ENCODE assay signal across 28 cellular contexts in the genomic region with DNA sequence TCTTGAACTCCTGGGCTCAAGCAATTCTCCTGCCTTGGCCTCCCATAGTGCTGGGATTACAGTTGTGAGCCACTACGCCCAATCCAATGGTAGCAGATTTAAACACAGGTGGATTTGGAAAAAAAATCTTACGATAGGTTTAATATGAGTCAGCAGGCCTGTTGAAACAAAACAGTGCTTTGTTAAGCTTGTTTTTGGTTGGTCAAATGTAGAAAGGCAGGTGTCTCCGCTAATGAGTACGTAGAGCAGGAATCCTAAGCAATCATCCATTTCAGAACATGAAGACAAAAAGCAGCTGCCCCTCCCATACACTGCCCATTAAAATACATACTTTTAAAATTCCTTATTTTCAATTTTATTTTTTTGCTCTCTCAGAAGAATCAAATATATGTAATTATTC.
"Had no signal": no experiment of that assay in that cellular context is flagged by ENCODE, and none has a peak within 500 bp of the region (broad histone marks: within the 10 kb centered on the region; RNA-seq: fewer than 3 reads in every experiment).

No MANE protein-coding gene starts in this region.

- H3K4me3 ChIP-seq: gastroesophageal sphincter, hepatocyte, pancreas, prostate gland, sigmoid colon, testis, transverse colon had no signal

- H3K36me3 Mint-ChIP-seq: memory B cell had no signal

- H3K4me2 ChIP-seq: hepatocyte had no signal

- H3K9me3 Mint-ChIP-seq: activated T-cell treated with anti-CD3 and anti-CD28 coated beads, Interleukin-2, amount 50 U/mL, for 24 hours had no signal

- H3K27ac ChIP-seq: brain microvascular endothelial cell, gastroesophageal sphincter, hepatocyte, pancreas, prostate gland, sigmoid colon, testis, transverse colon had no signal

- H3K9me3 ChIP-seq: gastroesophageal sphincter, pancreas, prostate gland, sigmoid colon, testis, transverse colon had no signal

- H2AFZ ChIP-seq: hepatocyte had no signal

- DNase-seq: activated CD4-positive, alpha-beta T cell treated with anti-CD3 and anti-CD28 coated beads for 36 hours; activated CD4-positive, CD25-positive, alpha-beta regulatory T cell; activated CD8-positive, alpha-beta memory T cell treated with anti-CD3 and anti-CD28 coated beads for 24 hours; activated CD8-positive, alpha-beta memory T cell treated with anti-CD3 and anti-CD28 coated beads, Interleukin-2, amount 50 U/mL, for 4 hours; activated gamma-delta T cell treated with Interleukin-2 at 50 U/mL for 16 hours; activated naive CD4-positive, alpha-beta T cell treated with anti-CD3 and anti-CD28 coated beads, Interleukin-2, amount 50 U/mL, for 16 hours; activated T-cell treated with anti-CD3 and anti-CD28 coated beads, Interleukin-2, amount 50 U/mL, for 24 hours; amniotic stem cell; brain microvascular endothelial cell; central memory CD4-positive, alpha-beta T cell; endodermal cell; kidney; midbrain; naive thymus-derived CD4-positive, alpha-beta T cell; nucleus accumbens; pancreas; retina; sigmoid colon; small intestine; stimulated activated CD4-positive, alpha-beta T cell treated with anti-CD3 and anti-CD28 coated beads, Interleukin-2, amount 100 ng/mL, for 48 hours; stimulated activated naive CD8-positive, alpha-beta T cell treated with anti-CD3 and anti-CD28 coated beads, Interleukin-15, Interleukin-2, amounts not matched to agents 100 U/mL and 50 U/mL, for 24 hours; testis; transverse colon had no signal

- H3K36me3 ChIP-seq: brain microvascular endothelial cell, gastroesophageal sphincter, pancreas, prostate gland, sigmoid colon, transverse colon had no signal

- H3K4me3 Mint-ChIP-seq: activated CD4-positive, alpha-beta T cell treated with anti-CD3 and anti-CD28 coated beads for 36 hours; activated T-cell treated with anti-CD3 and anti-CD28 coated beads, Interleukin-2, amount 50 U/mL, for 24 hours; endodermal cell; memory B cell had no signal

- FAIRE-seq: astrocyte, kidney, pancreas, small intestine had no signal

- H3K27ac Mint-ChIP-seq: activated CD4-positive, alpha-beta T cell treated with anti-CD3 and anti-CD28 coated beads for 36 hours; activated T-cell treated with anti-CD3 and anti-CD28 coated beads, Interleukin-2, amount 50 U/mL, for 24 hours; endodermal cell; memory B cell; naive thymus-derived CD4-positive, alpha-beta T cell had no signal

- H3K27me3 ChIP-seq: brain microvascular endothelial cell, hepatocyte, pancreas, sigmoid colon, testis had no signal

- H3K4me1 ChIP-seq: prostate gland had no signal

- ATAC-seq: activated CD4-positive, alpha-beta T cell treated with anti-CD3 and anti-CD28 coated beads for 36 hours; gastroesophageal sphincter; naive thymus-derived CD4-positive, alpha-beta T cell; pancreas; stimulated activated naive CD8-positive, alpha-beta T cell treated with anti-CD3 and anti-CD28 coated beads, Interleukin-15, Interleukin-2, amounts not matched to agents 100 U/mL and 50 U/mL, for 24 hours had no signal
